ENCODE assay signal across 27 cellular contexts in genomic region chr6:92267335-92267734, GRCh38.
"Had no signal": no experiment of that assay in that cellular context is flagged by ENCODE, and none has a peak within 500 bp of the region (broad histone marks: within the 10 kb centered on the region; RNA-seq: fewer than 3 reads in every experiment).

No MANE protein-coding gene starts in this region.

- FAIRE-seq: urothelium cell line had no signal

- H3K27me3 ChIP-seq: stomach, suprapubic skin, testis, thyroid gland, tibial artery, tibial nerve, transverse colon, upper lobe of left lung, upper lobe of right lung, uterus, vagina had no signal

- H3K9me3 ChIP-seq: stomach, suprapubic skin, testis, thoracic aorta, thyroid gland, tibial artery, tibial nerve, transverse colon, upper lobe of left lung, upper lobe of right lung, uterus, vagina had no signal

- H3K4me1 ChIP-seq: stomach, suprapubic skin, testis, thyroid gland, tibial artery, tibial nerve, transverse colon, upper lobe of left lung, upper lobe of right lung, uterus, vagina had no signal

- H3K27ac ChIP-seq: stomach, suprapubic skin, testis, thoracic aorta, thyroid gland, tibial artery, tibial nerve, transverse colon, upper lobe of left lung, upper lobe of right lung, uterus, vagina had no signal

- H3K36me3 ChIP-seq: stomach, suprapubic skin, thoracic aorta, thyroid gland, tibial artery, tibial nerve, transverse colon, upper lobe of left lung, upper lobe of right lung, uterus, vagina had no signal

- DNase-seq: stimulated activated CD4-positive, alpha-beta T cell treated with anti-CD3 and anti-CD28 coated beads, Interleukin-2, amount 100 ng/mL, for 48 hours; stimulated activated CD4-positive, alpha-beta T cell treated with anti-CD3 and anti-CD28 coated beads, Interleukin-4, amount 100 ng/mL, for 1 hour; stimulated activated CD4-positive, alpha-beta T cell treated with anti-CD3 and anti-CD28 coated beads, Interleukin-4, amount 100 ng/mL, for 24 hours; stimulated activated CD4-positive, alpha-beta T cell treated with anti-CD3 and anti-CD28 coated beads, Interleukin-4, amount 100 ng/mL, for 4 hours; stimulated activated CD8-positive, alpha-beta memory T cell treated with anti-CD3 and anti-CD28 coated beads, Interleukin-4, amount 100 ng/mL, for 48 hours; stimulated activated naive B cell treated with anti-CD40 and anti-IgM and Interleukin-4, amounts not matched to agents 10 μg/mL and 1 μg/mL and 100 μg/mL, for 72 hours; stimulated activated naive CD4-positive, alpha-beta T cell; stimulated activated naive CD4-positive, alpha-beta T cell treated with Interleukin-2 at 50 U/mL for 16 hours; stimulated activated naive CD8-positive, alpha-beta T cell treated with anti-CD3 and anti-CD28 coated beads, Interleukin-15, amount 100 ng/mL, for 72 hours; stimulated activated naive CD8-positive, alpha-beta T cell treated with anti-CD3 and anti-CD28 coated beads, Interleukin-15, Interleukin-2, amounts not matched to agents 100 U/mL and 50 U/mL, for 24 hours; stomach; substantia nigra; testis; thyroid gland; tibial artery; transverse colon; trophoblast cell; upper lobe of left lung; upper lobe of right lung; uterus had no signal

- H3K4me3 ChIP-seq: stomach, suprapubic skin, testis, thoracic aorta, thyroid gland, tibial artery, tibial nerve, transverse colon, upper lobe of left lung, upper lobe of right lung, uterus, vagina had no signal

- ATAC-seq: stimulated activated effector memory CD8-positive, alpha-beta T cell treated with anti-CD3 and anti-CD28 coated beads, Interleukin-12 subunit alpha, Interleukin-12 subunit beta, amount 100 ng/mL, for 72 hours; stimulated activated memory B cell treated with anti-CD40 and anti-IgM and Interleukin-4, amounts not matched to agents 10 μg/mL and 1 μg/mL and 100 μg/mL, for 72 hours; stimulated activated naive B cell treated with anti-CD40 and anti-IgM and Interleukin-4, amounts not matched to agents 10 μg/mL and 1 μg/mL and 100 μg/mL, for 72 hours; stimulated activated naive CD8-positive, alpha-beta T cell treated with anti-CD3 and anti-CD28 coated beads, Interleukin-15, amount 100 ng/mL, for 72 hours; stimulated activated naive CD8-positive, alpha-beta T cell treated with anti-CD3 and anti-CD28 coated beads, Interleukin-15, Interleukin-2, amounts not matched to agents 100 U/mL and 50 U/mL, for 24 hours; upper lobe of right lung had no signal
